ENCODE assay signal across 8 cellular contexts in genomic region chr22:27238935-27239510, GRCh38.
DNase-seq lines count a peak whose midpoint lies in the region; ATAC-seq and TF ChIP-seq lines count a peak whose summit lies in the region.

No MANE protein-coding gene starts in this region.

- H3K27me3 Mint-ChIP-seq in Calu3 (ENCODE audit: unreplicated experiment) = no peaks in the 10 kb centered on the region

- ATAC-seq in omental fat pad (ENCODE audit: low FRiP score) (peak; percentile 91), GM19328 (IDR thresholded peaks at IDR 0.05; ENCODE audit: unreplicated experiment) (no peak), HG02840 (IDR thresholded peaks at IDR 0.05; ENCODE audit: low FRiP score, unreplicated experiment) (no peak), HG02763 (IDR thresholded peaks at IDR 0.05; ENCODE audit: unreplicated experiment) (no peak), GM21390 (IDR thresholded peaks at IDR 0.05; ENCODE audit: unreplicated experiment) (no peak)

- DNase-seq in Calu3 (peak; percentile 90), RPMI7951 (ENCODE audit: low read depth) (peak; percentile 99), fibroblast of the aortic adventitia (ENCODE audit: low read depth) (peak; percentile 99), omental fat pad (ENCODE audit: low spot score) (peak; percentile 82)

- no peak overlapping the region for H3K4me3 ChIP-seq in fibroblast of the aortic adventitia (ENCODE audit: low read depth, low read length)

- H3K4me3 Mint-ChIP-seq in Calu3 (ENCODE audit: low read depth, unreplicated experiment) = no peak overlapping the region

- intact Hi-C loops in Calu3 (cut with micrococcal nuclease; ENCODE audit: unreplicated experiment) = no loop called here

- no peaks in the 10 kb centered on the region for H3K9me3 Mint-ChIP-seq in Calu3 (ENCODE audit: low read depth, unreplicated experiment)

- H3K4me1 Mint-ChIP-seq in Calu3 (ENCODE audit: low read depth, unreplicated experiment) = peaks cover 40% of the 10 kb centered on the region

- peak overlapping the region; percentile 82 for H3K27ac Mint-ChIP-seq in Calu3 (ENCODE audit: unreplicated experiment)

- BruUV-seq in Calu3 (replicated peaks; lab: Mats Ljungman, UMichigan) = no TSS peak

- peaks cover 14% of the 10 kb centered on the region for H3K36me3 Mint-ChIP-seq in Calu3 (ENCODE audit: insufficient read depth, unreplicated experiment)

- TF ChIP-seq CTCF in Calu3 (IDR thresholded peaks at IDR 0.05; ENCODE audit: unreplicated experiment) = no peak
- no peak for TF ChIP-seq CTCF in fibroblast of the aortic adventitia (IDR thresholded peaks at IDR 0.05; ENCODE audit: insufficient read depth, low read length)
- no peak for TF ChIP-seq CTCF in omental fat pad (IDR thresholded peaks at IDR 0.05)

- CTCF ChIA-PET in Calu3 (lab: Charles Lee) = interaction anchor here (0.9 to 1.3 kb wide), 2 partner anchors 9 to 13 kb away, joined by 3 to 5 read pairs; no protein-coding TSS in a partner anchor
